Comparison of ENCODE assay signal across 9 cellular contexts in the genomic region with DNA sequence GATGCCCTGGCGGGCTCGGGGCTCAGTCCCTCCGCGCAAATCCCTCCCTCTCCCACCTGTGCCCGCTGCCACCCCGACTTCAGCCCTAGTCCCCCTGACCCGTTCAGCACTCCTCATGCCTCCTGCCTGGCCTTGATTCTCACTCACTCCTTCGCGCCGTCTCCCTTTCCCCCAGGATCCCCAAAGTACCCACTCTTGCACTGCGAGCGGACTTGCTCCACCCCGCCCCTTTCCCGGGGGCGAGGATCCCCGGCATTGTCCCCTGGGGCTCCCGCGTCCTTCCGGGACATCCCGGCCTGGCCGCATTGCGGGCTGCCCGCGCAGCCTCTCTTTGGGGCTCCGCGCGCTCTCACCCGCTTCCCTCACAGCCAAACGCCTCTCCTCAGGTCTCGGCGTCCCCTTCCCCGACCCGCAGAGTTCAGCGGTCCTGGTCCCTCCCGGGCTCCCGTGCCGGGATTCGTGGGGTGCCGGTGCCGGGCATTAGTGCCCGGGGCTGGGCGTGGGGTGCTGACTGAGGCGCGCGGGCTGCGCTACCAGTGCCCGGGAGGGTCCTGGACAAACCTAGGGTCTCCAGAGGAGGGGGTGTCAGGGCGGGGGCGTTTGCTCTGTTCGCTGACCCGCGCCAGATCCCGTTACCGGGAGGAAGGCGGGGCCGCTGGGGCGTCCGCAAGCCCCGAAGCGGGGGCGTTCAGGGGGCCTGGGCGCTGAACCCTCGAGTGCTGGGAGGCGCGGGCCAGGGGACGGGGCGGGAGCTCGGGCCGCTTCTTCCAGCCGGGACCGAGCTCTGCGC. TPM values are rescaled to one million over a fixed set of nuclear protein-coding genes. Genes with fewer than 3 reads are reported as not detected.
A peak's percentile ranks its signal among the peaks of the same experiment; 100 is the strongest.
DNase-seq lines count a peak whose midpoint lies in the region; ATAC-seq and TF ChIP-seq lines count a peak whose summit lies in the region.
"Had no signal": no experiment of that assay in that cellular context is flagged by ENCODE, and none has a peak within 500 bp of the region (broad histone marks: within the 10 kb centered on the region; RNA-seq: fewer than 3 reads in every experiment).

No MANE protein-coding gene starts in this region.

- no peak for TF ChIP-seq EP300 in neural cell (conservative IDR thresholded peaks at IDR 0.05; ENCODE audit: poor library complexity, severe bottlenecking)

- H3F3A ChIP-seq in neural cell (ENCODE audit: insufficient read depth, low read length, poor library complexity, severe bottlenecking): no peaks in the 10 kb centered on the region

- H3K4me1 ChIP-seq in fibroblast of lung (ENCODE audit: control insufficient read depth, extremely low read depth, insufficient read depth, low read length) (peaks cover 3% of the 10 kb centered on the region), uterus (peaks cover 0 to 15% of the 10 kb centered on the region in 2 donors)

- H3K79me2 ChIP-seq in fibroblast of lung (ENCODE audit: control insufficient read depth, insufficient read depth, low read length) (peaks cover 45% of the 10 kb centered on the region), neural cell (replicated peaks; ENCODE audit: insufficient read depth, low read length) (no peaks in the 10 kb centered on the region)

- H3K27ac ChIP-seq in fibroblast of lung (ENCODE audit: insufficient read depth, low read length) (peak overlapping the region; percentile 74), neural cell (ENCODE audit: low read length) (no peak overlapping the region), uterus (peak overlapping the region; percentile 76 to 80)
- H3K27ac ChIP-seq: 22Rv1 had no signal

- no peaks in the 10 kb centered on the region for H3K9me2 ChIP-seq in neural cell (ENCODE audit: insufficient read depth, low read length)

- ATAC-seq in GM18505 (IDR thresholded peaks at IDR 0.05; ENCODE audit: unreplicated experiment): no peak

- H4K20me1 ChIP-seq in fibroblast of lung (ENCODE audit: control insufficient read depth, extremely low read depth, insufficient read depth, low read length) (no peaks in the 10 kb centered on the region), neural cell (ENCODE audit: insufficient read depth) (no peaks in the 10 kb centered on the region)

- H3K4me3 ChIP-seq in fibroblast of lung (replicated peaks in 1 of 4; ENCODE audit: control extremely low read depth in 1 of 4, insufficient read depth in 1 of 4, low read depth in 3 of 4, low read length in 4 of 4) (peak overlapping the region; percentile 84 to 90 (median 86)), neural cell (ENCODE audit: low read length) (peak overlapping the region; percentile 80), uterus (peak overlapping the region; percentile 35 to 54)

- intact Hi-C loops in uterus (cut with DNase I; ENCODE audit: low total_unique reads): no loop called here

- TF ChIP-seq CTCF in fibroblast of lung (conservative IDR thresholded peaks at IDR 0.05 in 1 of 2, IDR thresholded peaks at IDR 0.05 in 1 of 2; ENCODE audit: low read depth in 1 of 2, low read length in 2 of 2) (no peak), neural cell (IDR thresholded peaks at IDR 0.05; ENCODE audit: poor library complexity, severe bottlenecking) (no peak), uterus (IDR thresholded peaks at IDR 0.05) (no peak)

- TF ChIP-seq RAD21 in neural cell (conservative IDR thresholded peaks at IDR 0.05): no peak

- H3K36me3 ChIP-seq in fibroblast of lung (ENCODE audit: control insufficient read depth, insufficient read depth, low read length): no peaks in the 10 kb centered on the region
- no peaks in the 10 kb centered on the region for H3K36me3 ChIP-seq in neural cell (ENCODE audit: insufficient read depth, low read length)
- H3K36me3 ChIP-seq in uterus: peaks cover 0 to 4% of the 10 kb centered on the region in 2 donors

- H3K9ac ChIP-seq in fibroblast of lung (ENCODE audit: insufficient read depth, low read length) (peak overlapping the region; percentile 77), neural cell (ENCODE audit: low read length) (peak overlapping the region; percentile 56)

- DNase-seq in DMS 273 (lab: John Stamatoyannopoulos, UW; ENCODE audit: unreplicated experiment) (peak; percentile 40), DMS 273 treated with DMSO at 0.1 percent for 48 hours (lab: John Stamatoyannopoulos, UW) (no peak), fibroblast of lung (ENCODE audit: low read depth in 2 of 2) (peak in 1 of 2 donors; percentile 30), uterus (peak in 1 of 2 donors; percentile 36), NCI-H226 (no peak)
- DNase-seq in activated CD8-positive, alpha-beta memory T cell treated with anti-CD3 and anti-CD28 coated beads for 48 hours (ENCODE audit: low read depth in 2 of 3, low spot score in 2 of 3): peak in 2 of 3 experiments; percentile 32 to 37

- H3K9me3 ChIP-seq in fibroblast of lung (ENCODE audit: control insufficient read depth, insufficient read depth, low read depth, low read length) (no peaks in the 10 kb centered on the region), neural cell (ENCODE audit: low read length) (no peaks in the 10 kb centered on the region), uterus (no peaks in the 10 kb centered on the region)

- TF ChIP-seq POLR2A in uterus (IDR thresholded peaks at IDR 0.05): no peak
- TF ChIP-seq POLR2A in GM18505 (IDR thresholded peaks at IDR 0.05; ENCODE audit: borderline replicate concordance, extremely low read depth, insufficient read depth, insufficient read length): no peak

- H3K27me3 ChIP-seq in fibroblast of lung (ENCODE audit: control insufficient read depth, insufficient read depth, low read length): no peaks in the 10 kb centered on the region
- peaks cover 77% of the 10 kb centered on the region for H3K27me3 ChIP-seq in neural cell (ENCODE audit: insufficient read depth, low read depth, low read length)
- H3K27me3 ChIP-seq in uterus: peaks cover 5 to 15% of the 10 kb centered on the region in 2 donors

- peak overlapping the region; percentile 42 for H3K4me2 ChIP-seq in fibroblast of lung (ENCODE audit: extremely low read depth, insufficient read depth, low read length)
- H3K4me2 ChIP-seq in neural cell (ENCODE audit: low read length): peak overlapping the region; percentile 49

- peak overlapping the region; percentile 67 for H2AFZ ChIP-seq in fibroblast of lung (ENCODE audit: low read length)
- H2AFZ ChIP-seq in neural cell (ENCODE audit: low read depth, low read length): no peak overlapping the region

TF ChIP-seq in neural cell, 6 proteins besides CTCF, POLR2A, EP300 and RAD21:
- TF ChIP-seq MXI1 (conservative IDR thresholded peaks at IDR 0.05; ENCODE audit: poor library complexity, severe bottlenecking) (no peak), EZH2 (IDR thresholded peaks at IDR 0.05; ENCODE audit: borderline replicate concordance, insufficient read depth, low read length, poor library complexity, severe bottlenecking) (peak; percentile 89)

RNA-seq across cellular contexts. Expression of a gene that starts 45.6 kb away (rescaled TPM):
- total RNA-seq in fibroblast of lung: 8.3 and 8.5 TPM in 2 replicates
- polyA plus RNA-seq in fibroblast of lung: 7.0 and 8.5 TPM in 2 replicates
- polyA plus RNA-seq in fibroblast of lung (2012): 4.9 and 5.8 TPM in 2 replicates
- 1.4 and 12.4 TPM in 2 replicates for polyA minus RNA-seq in fibroblast of lung (ENCODE audit: low replicate concordance)
- polyA plus RNA-seq in neural cell: 6.2 and 6.8 TPM in 2 replicates
- 25.8 and 26.3 TPM in 2 replicates for polyA minus RNA-seq in neural cell
- 10 to 100 TPM in 2 of 4 donors, 1 to 10 TPM in 2; 1.3 to 14.9 (median 7.6) TPM for total RNA-seq in uterus

Comparison
In these comparisons a context has a peak if more than half of its experiments do, and no peak if none do; other contexts are left out.
1. DNase-seq: peak in DMS 273 (single experiment) and activated CD8-positive, alpha-beta memory T cell treated with anti-CD3 and anti-CD28 coated beads for 48 hours (2 of 3); none in DMS 273 treated with DMSO at 0.1 percent for 48 hours (single experiment) and NCI-H226 (single experiment).
2. Peak in every context shown above with its lines, with median percentiles within 50 percentile points of each other: H3K4me3 ChIP-seq.